18 cellular contexts compared by ENCODE assay signal in the genomic region with DNA sequence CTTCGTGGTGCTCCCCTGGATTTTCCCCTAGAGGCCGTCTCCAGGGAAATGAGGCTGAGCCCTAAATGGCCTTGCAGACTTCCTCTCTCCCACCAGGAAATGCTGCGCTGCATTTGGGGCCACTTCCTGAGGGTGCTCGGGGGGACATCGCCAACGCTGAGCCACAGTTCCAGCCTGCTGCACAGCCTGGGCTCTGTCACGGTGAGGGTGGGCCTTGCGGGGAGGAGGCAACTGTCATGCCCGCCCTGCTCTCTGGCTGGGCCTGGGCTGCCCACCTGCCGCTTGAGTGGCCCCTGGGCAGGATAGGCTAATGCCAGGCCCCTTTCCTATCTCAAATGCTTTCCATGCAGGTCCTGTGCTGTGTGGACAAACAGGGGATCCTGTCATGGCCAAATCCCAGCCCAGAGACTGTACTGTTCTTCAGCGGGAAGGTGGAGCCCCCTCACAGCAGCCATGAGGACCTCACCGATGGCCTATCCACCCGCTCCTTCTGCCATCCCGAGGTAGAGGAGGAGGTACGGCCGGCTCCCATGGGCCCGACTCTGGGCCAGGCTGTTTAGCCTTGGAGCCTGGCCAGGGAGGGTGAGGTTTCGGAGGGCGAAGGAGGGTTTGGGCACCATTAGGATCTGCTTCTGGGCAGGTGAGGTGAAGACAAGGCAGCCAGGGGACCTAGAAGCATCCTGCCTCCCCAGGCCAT. TPM values are rescaled to one million over a fixed set of nuclear protein-coding genes. Genes with fewer than 3 reads are reported as not detected.
DNase-seq lines count a peak whose midpoint lies in the region; ATAC-seq, FAIRE-seq and TF ChIP-seq lines count a peak whose summit lies in the region.
"Had no signal": no experiment of that assay in that cellular context is flagged by ENCODE, and none has a peak within 500 bp of the region (broad histone marks: within the 10 kb centered on the region; RNA-seq: fewer than 3 reads in every experiment).

No MANE protein-coding gene starts in this region.

- H3K9me3 ChIP-seq in BLaER1 (no peaks in the 10 kb centered on the region), Loucy (ENCODE audit: insufficient read depth, low read depth, low read length) (no peaks in the 10 kb centered on the region), HepG2 (ENCODE audit: low read length) (no peaks in the 10 kb centered on the region), gastrocnemius medialis (no peaks in the 10 kb centered on the region)
- H3K9me3 ChIP-seq: HAP-1 had no signal

- FAIRE-seq in HepG2 (lab: Jason Lieb, UNC), result no peak
- FAIRE-seq: GM12892, GM19239 had no signal

- no peak for DNase-seq in HepG2 (ENCODE audit: low spot score)
- no peak for DNase-seq in gastrocnemius medialis
- no peak for DNase-seq in HT-29 (ENCODE audit: low spot score)
- DNase-seq in ecto neural progenitor cell (ENCODE audit: low spot score), result no peak
- no peak for DNase-seq in NCI-H1092 treated with DMSO at 0.1 percent for 48 hours (lab: John Stamatoyannopoulos, UW)
- DNase-seq: CD8-positive, alpha-beta T cell; DND-41; GDM1; NCI-H1694; NCI-H345; PC-9; SIG-M5 had no signal

- H3K9me2 ChIP-seq in Loucy (replicated peaks; ENCODE audit: low read depth, low read length), result no peaks in the 10 kb centered on the region

- H4K20me1 ChIP-seq in BLaER1 (no peaks in the 10 kb centered on the region), Loucy (ENCODE audit: insufficient read depth, low read length, poor library complexity, severe bottlenecking) (no peaks in the 10 kb centered on the region), HepG2 (ENCODE audit: insufficient read depth, low read length) (peaks cover 3% of the 10 kb centered on the region; the same call in 1 of the 2 replicates)

- H3K36me3 ChIP-seq in BLaER1, result peaks cover 49% of the 10 kb centered on the region
- peaks cover 42% of the 10 kb centered on the region; the same call in 1 of the 2 replicates for H3K36me3 ChIP-seq in Loucy (ENCODE audit: insufficient read depth, low read length)
- peaks cover 45 to 65% of the 10 kb centered on the region in 2 experiments for H3K36me3 ChIP-seq in HepG2 (replicated peaks in 1 of 2; ENCODE audit: control insufficient read depth in 1 of 2, insufficient read depth in 2 of 2, low read length in 2 of 2)
- peaks cover 0 to 51% of the 10 kb centered on the region in 2 donors for H3K36me3 ChIP-seq in gastrocnemius medialis

- H3K4me1 ChIP-seq in BLaER1 (peaks cover 94% of the 10 kb centered on the region), Loucy (ENCODE audit: insufficient read depth, low read length, poor library complexity, severe bottlenecking) (peaks cover 13% of the 10 kb centered on the region), HepG2 (ENCODE audit: insufficient read depth, low read length) (no peaks in the 10 kb centered on the region), gastrocnemius medialis (peaks cover 48 to 52% of the 10 kb centered on the region in 2 donors)
- H3K4me1 ChIP-seq: HAP-1 had no signal

- TF ChIP-seq POLR2A in HepG2 (IDR thresholded peaks at IDR 0.05; ENCODE audit: insufficient read depth in 1 of 2, low read depth in 2 of 2, low read length in 2 of 2), result no peak
- TF ChIP-seq POLR2A in gastrocnemius medialis (IDR thresholded peaks at IDR 0.05), result no peak

- BruUV-seq in HepG2 (replicated peaks; lab: Mats Ljungman, UMichigan), result no TSS peak

- TF ChIP-seq RAD21 in HepG2 (CRISPR knock-in tag; IDR thresholded peaks at IDR 0.05), result no peak

- WGBS in HepG2 (ENCODE audit: low lambda C conversion rate), result 97% methylated on average over 8 of the region's 19 CpGs

- peak overlapping the region; percentile 54 for H3K4me3 ChIP-seq in BLaER1
- no peak overlapping the region for H3K4me3 ChIP-seq in Loucy (ENCODE audit: low read length, poor library complexity, severe bottlenecking)
- no peak overlapping the region for H3K4me3 ChIP-seq in HepG2 (replicated peaks in 1 of 3; ENCODE audit: insufficient read depth in 1 of 3, low read depth in 2 of 3, low read length in 3 of 3)
- no peak overlapping the region for H3K4me3 ChIP-seq in gastrocnemius medialis
- H3K4me3 ChIP-seq: HAP-1, PC-9 had no signal

- H3K9ac ChIP-seq in BLaER1 (peak overlapping the region; percentile 80), Loucy (ENCODE audit: low read depth, low read length, poor library complexity, severe bottlenecking) (peak overlapping the region; percentile 19), HepG2 (ENCODE audit: insufficient read depth, low read depth, low read length) (no peak overlapping the region)

- no peak for TF ChIP-seq CTCF in Loucy (conservative IDR thresholded peaks at IDR 0.05; ENCODE audit: low read length)
- TF ChIP-seq CTCF in HepG2 (CRISPR knock-in tag; IDR thresholded peaks at IDR 0.05), result no peak
- no peak for TF ChIP-seq CTCF in gastrocnemius medialis (IDR thresholded peaks at IDR 0.05 in 4 of 5, conservative IDR thresholded peaks at IDR 0.05 in 1 of 5)

- H3K27me3 ChIP-seq in BLaER1, result no peaks in the 10 kb centered on the region
- no peaks in the 10 kb centered on the region for H3K27me3 ChIP-seq in Loucy (ENCODE audit: insufficient read depth, low read length, poor library complexity, severe bottlenecking)
- no peaks in the 10 kb centered on the region for H3K27me3 ChIP-seq in HepG2 (ENCODE audit: control insufficient read depth in 1 of 2, insufficient read depth in 2 of 2, low read length in 2 of 2)
- H3K27me3 ChIP-seq in gastrocnemius medialis, result no peaks in the 10 kb centered on the region

- peak overlapping the region; percentile 96 for H3K4me2 ChIP-seq in BLaER1
- H3K4me2 ChIP-seq in Loucy (ENCODE audit: low read depth, low read length, poor library complexity, severe bottlenecking), result no peak overlapping the region
- H3K4me2 ChIP-seq in HepG2 (ENCODE audit: low read depth, low read length), result no peak overlapping the region
- H3K4me2 ChIP-seq: PC-9 had no signal

- no peak for ATAC-seq in HepG2
- no peak for ATAC-seq in gastrocnemius medialis
- no peak for ATAC-seq in HG02642 (IDR thresholded peaks at IDR 0.05; ENCODE audit: poor library complexity, unreplicated experiment)
- ATAC-seq: CD8-positive, alpha-beta T cell had no signal

- H3F3A ChIP-seq in Loucy (ENCODE audit: low read depth), result no peaks in the 10 kb centered on the region

- H2AFZ ChIP-seq in Loucy (ENCODE audit: low read length) (no peak overlapping the region), HepG2 (ENCODE audit: low read length) (no peak overlapping the region)
- H2AFZ ChIP-seq: PC-9 had no signal

- H3K27ac ChIP-seq in BLaER1 (peak overlapping the region; percentile 96), HepG2 (ENCODE audit: extremely low read length, insufficient read depth, low read length) (no peak overlapping the region), gastrocnemius medialis (peak overlapping the region; percentile 58 to 76 (median 72))
- H3K27ac ChIP-seq: PC-9 had no signal

- TF ChIP-seq EP300 in HepG2 (IDR thresholded peaks at IDR 0.05; ENCODE audit: low read depth in 2 of 2, low read length in 2 of 2) (no peak), HepG2 (CRISPR knock-in tag; IDR thresholded peaks at IDR 0.05; ENCODE audit: borderline replicate concordance) (no peak)

- H3K79me2 ChIP-seq in Loucy (ENCODE audit: insufficient read depth, low read length) (no peaks in the 10 kb centered on the region), HepG2 (ENCODE audit: insufficient read depth, low read length) (no peaks in the 10 kb centered on the region)

- CTCF ChIA-PET in HepG2 (lab: Yijun Ruan, JAX; ENCODE audit: low intra/inter-chr PET ratio, low total read pairs), result no interaction called here

- intact Hi-C loops in HepG2 (cut with micrococcal nuclease; ENCODE audit: unreplicated experiment), result no loop called here
- intact Hi-C loops in gastrocnemius medialis (cut with DNase I; ENCODE audit: low total_unique reads), result no loop called here

- in situ Hi-C loops in HepG2 (cut with HindIII; ENCODE audit: extremely low pct_ligation_motif_present, low pct_unique_long_range_greater_than_20kb) (no loop called here), gastrocnemius medialis (cut with MboI; ENCODE audit: low sequenced_read_pairs in 4 of 4) (loop anchor here in 1 of 4 donors (10.0 kb wide), 1 partner anchor 56 kb away; no protein-coding TSS in a partner anchor)

- POLR2A ChIA-PET in HepG2 (lab: Yijun Ruan, JAX), result no interaction called here

RNA-seq across cellular contexts. Expression of gene CASKIN2, which starts 24.2 kb away (rescaled TPM):
- total RNA-seq in HepG2 (2016; rRNA removed; fragmentation: Illumina TruSeq; extraction: Trizol) (5.2 and 10.6 TPM in 2 replicates), gastrocnemius medialis (10 to 100 TPM; 11.3 to 24.1 (median 16.8) TPM)
- total RNA-seq in HepG2 (2016; cell fraction: cytosol; rRNA removed; fragmentation: Illumina TruSeq; extraction: Trizol; ENCODE audit: low read depth), result 1.5 and 1.8 TPM in 2 replicates
- 4.9 and 7.5 TPM in 2 replicates for total RNA-seq in HepG2 (2016; cell fraction: insoluble cytoplasmic fraction; rRNA removed; fragmentation: Illumina TruSeq; extraction: Trizol)
- 3.4 and 4.1 TPM in 2 replicates for total RNA-seq in HepG2 (2016; cell fraction: membrane; rRNA removed; fragmentation: Illumina TruSeq; extraction: Trizol)
- 6.8 and 8.0 TPM in 2 replicates for total RNA-seq in HepG2 (2016; cell fraction: nucleus; rRNA removed; fragmentation: Illumina TruSeq; extraction: Trizol)
- 6.8 and 7.8 TPM in 2 replicates for polyA plus RNA-seq in HepG2 (2011; rRNA removed)
- 1.9 and 2.2 TPM in 2 replicates for polyA plus RNA-seq in HepG2 (2011; cell fraction: cytosol; rRNA removed)
- 23.6 and 26.5 TPM in 2 replicates for polyA plus RNA-seq in HepG2 (2011; cell fraction: nucleus; rRNA removed)
- 6.2 and 9.6 TPM in 2 replicates for polyA plus RNA-seq in HepG2 (2012)
- polyA plus RNA-seq in HepG2 (2016; cell fraction: cytosol; fragmentation: Illumina TruSeq; extraction: Trizol; ENCODE audit: low read depth), result 0.61 and 0.68 TPM in 2 replicates
- 4.4 and 7.0 TPM in 2 replicates for polyA plus RNA-seq in HepG2 (2016; cell fraction: insoluble cytoplasmic fraction; fragmentation: Illumina TruSeq; extraction: Trizol; ENCODE audit: low read depth)
- polyA plus RNA-seq in HepG2 (2016; cell fraction: membrane; fragmentation: Illumina TruSeq; extraction: Trizol; ENCODE audit: low read depth), result 1.6 and 1.8 TPM in 2 replicates
- polyA plus RNA-seq in HepG2 (2016; cell fraction: nucleus; fragmentation: Illumina TruSeq; extraction: Trizol; ENCODE audit: insufficient read depth, low read depth), result 16.3 and 16.6 TPM in 2 replicates
- polyA minus RNA-seq in HepG2 (2011; rRNA and poly(A)+ RNA removed; ENCODE audit: low replicate concordance), result 11.8 and 14.9 TPM in 2 replicates
- 4.9 and 5.0 TPM in 2 replicates for polyA minus RNA-seq in HepG2 (2011; cell fraction: cytosol; rRNA and poly(A)+ RNA removed)
- polyA minus RNA-seq in HepG2 (2011; cell fraction: nucleus; rRNA and poly(A)+ RNA removed), result 17.0 and 20.4 TPM in 2 replicates
- 12.3 and 13.6 TPM in 2 replicates for total RNA-seq in HT-29 (2014; rRNA removed; shearing (Covaris generic))

RNA-seq across cellular contexts. Expression of gene TSEN54, which starts 25.2 kb away (rescaled TPM):
- total RNA-seq in HepG2 (2016; rRNA removed; fragmentation: Illumina TruSeq; extraction: Trizol) (43.6 and 62.9 TPM in 2 replicates), gastrocnemius medialis (10 to 100 TPM; 15.4 to 31.2 (median 17.8) TPM)
- 20.6 and 23.0 TPM in 2 replicates for total RNA-seq in HepG2 (2016; cell fraction: cytosol; rRNA removed; fragmentation: Illumina TruSeq; extraction: Trizol; ENCODE audit: low read depth)
- total RNA-seq in HepG2 (2016; cell fraction: insoluble cytoplasmic fraction; rRNA removed; fragmentation: Illumina TruSeq; extraction: Trizol), result 44.0 and 64.1 TPM in 2 replicates
- 44.5 and 45.0 TPM in 2 replicates for total RNA-seq in HepG2 (2016; cell fraction: membrane; rRNA removed; fragmentation: Illumina TruSeq; extraction: Trizol)
- total RNA-seq in HepG2 (2016; cell fraction: nucleus; rRNA removed; fragmentation: Illumina TruSeq; extraction: Trizol), result 39.9 and 48.4 TPM in 2 replicates
- polyA plus RNA-seq in HepG2 (2011; rRNA removed), result 63.3 and 64.4 TPM in 2 replicates
- 36.2 and 47.1 TPM in 2 replicates for polyA plus RNA-seq in HepG2 (2011; cell fraction: cytosol; rRNA removed)
- 87.7 and 89.1 TPM in 2 replicates for polyA plus RNA-seq in HepG2 (2011; cell fraction: nucleus; rRNA removed)
- 22.1 and 34.4 TPM in 2 replicates for polyA plus RNA-seq in HepG2 (2012)
- polyA plus RNA-seq in HepG2 (2016; cell fraction: cytosol; fragmentation: Illumina TruSeq; extraction: Trizol; ENCODE audit: low read depth), result 20.4 and 20.5 TPM in 2 replicates
- polyA plus RNA-seq in HepG2 (2016; cell fraction: insoluble cytoplasmic fraction; fragmentation: Illumina TruSeq; extraction: Trizol; ENCODE audit: low read depth), result 37.7 and 50.5 TPM in 2 replicates
- polyA plus RNA-seq in HepG2 (2016; cell fraction: membrane; fragmentation: Illumina TruSeq; extraction: Trizol; ENCODE audit: low read depth), result 30.9 and 35.9 TPM in 2 replicates
- polyA plus RNA-seq in HepG2 (2016; cell fraction: nucleus; fragmentation: Illumina TruSeq; extraction: Trizol; ENCODE audit: insufficient read depth, low read depth), result 108 and 110 TPM in 2 replicates
- polyA minus RNA-seq in HepG2 (2011; rRNA and poly(A)+ RNA removed; ENCODE audit: low replicate concordance), result 56.0 and 95.0 TPM in 2 replicates
- 11.3 and 14.0 TPM in 2 replicates for polyA minus RNA-seq in HepG2 (2011; cell fraction: cytosol; rRNA and poly(A)+ RNA removed)
- polyA minus RNA-seq in HepG2 (2011; cell fraction: nucleus; rRNA and poly(A)+ RNA removed), result 13.9 and 15.5 TPM in 2 replicates
- total RNA-seq in HT-29 (2014; rRNA removed; shearing (Covaris generic)), result 108 and 134 TPM in 2 replicates

RNA-seq across cellular contexts. Expression of gene LLGL2, which starts 34.4 kb away (rescaled TPM):
- total RNA-seq in HepG2 (2016; rRNA removed; fragmentation: Illumina TruSeq; extraction: Trizol) (53.9 and 86.7 TPM in 2 replicates), gastrocnemius medialis (1 to 10 TPM in 3 of 4 donors, under 1 TPM in 1; 0.78 to 7.1 (median 1.4) TPM)
- total RNA-seq in HepG2 (2016; cell fraction: cytosol; rRNA removed; fragmentation: Illumina TruSeq; extraction: Trizol; ENCODE audit: low read depth), result 27.2 and 32.8 TPM in 2 replicates
- total RNA-seq in HepG2 (2016; cell fraction: insoluble cytoplasmic fraction; rRNA removed; fragmentation: Illumina TruSeq; extraction: Trizol), result 51.9 and 87.2 TPM in 2 replicates
- total RNA-seq in HepG2 (2016; cell fraction: membrane; rRNA removed; fragmentation: Illumina TruSeq; extraction: Trizol), result 45.8 and 50.7 TPM in 2 replicates
- total RNA-seq in HepG2 (2016; cell fraction: nucleus; rRNA removed; fragmentation: Illumina TruSeq; extraction: Trizol), result 72.1 and 85.8 TPM in 2 replicates
- polyA plus RNA-seq in HepG2 (2011; rRNA removed), result 83.0 and 109 TPM in 2 replicates
- polyA plus RNA-seq in HepG2 (2011; cell fraction: cytosol; rRNA removed), result 40.2 and 67.1 TPM in 2 replicates
- 384 and 448 TPM in 2 replicates for polyA plus RNA-seq in HepG2 (2011; cell fraction: nucleus; rRNA removed)
- polyA plus RNA-seq in HepG2 (2012), result 33.3 and 59.5 TPM in 2 replicates
- polyA plus RNA-seq in HepG2 (2016; cell fraction: cytosol; fragmentation: Illumina TruSeq; extraction: Trizol; ENCODE audit: low read depth), result 23.2 and 28.1 TPM in 2 replicates
- polyA plus RNA-seq in HepG2 (2016; cell fraction: insoluble cytoplasmic fraction; fragmentation: Illumina TruSeq; extraction: Trizol; ENCODE audit: low read depth), result 41.6 and 52.9 TPM in 2 replicates
- 32.5 and 33.0 TPM in 2 replicates for polyA plus RNA-seq in HepG2 (2016; cell fraction: membrane; fragmentation: Illumina TruSeq; extraction: Trizol; ENCODE audit: low read depth)
- polyA plus RNA-seq in HepG2 (2016; cell fraction: nucleus; fragmentation: Illumina TruSeq; extraction: Trizol; ENCODE audit: insufficient read depth, low read depth), result 204 and 230 TPM in 2 replicates
- 30.9 and 126 TPM in 2 replicates for polyA minus RNA-seq in HepG2 (2011; rRNA and poly(A)+ RNA removed; ENCODE audit: low replicate concordance)
- polyA minus RNA-seq in HepG2 (2011; cell fraction: cytosol; rRNA and poly(A)+ RNA removed), result 30.6 and 31.7 TPM in 2 replicates
- 79.4 and 86.0 TPM in 2 replicates for polyA minus RNA-seq in HepG2 (2011; cell fraction: nucleus; rRNA and poly(A)+ RNA removed)
- 162 and 184 TPM in 2 replicates for total RNA-seq in HT-29 (2014; rRNA removed; shearing (Covaris generic))

RNA-seq across cellular contexts. Expression of gene TMEM94, which starts 34.7 kb away (rescaled TPM):
- 20.8 and 32.6 TPM in 2 replicates for total RNA-seq in HepG2 (2016; rRNA removed; fragmentation: Illumina TruSeq; extraction: Trizol)
- total RNA-seq in HepG2 (2016; cell fraction: cytosol; rRNA removed; fragmentation: Illumina TruSeq; extraction: Trizol; ENCODE audit: low read depth), result 26.4 and 26.9 TPM in 2 replicates
- total RNA-seq in HepG2 (2016; cell fraction: insoluble cytoplasmic fraction; rRNA removed; fragmentation: Illumina TruSeq; extraction: Trizol), result 17.2 and 32.1 TPM in 2 replicates
- 23.6 and 28.5 TPM in 2 replicates for total RNA-seq in HepG2 (2016; cell fraction: membrane; rRNA removed; fragmentation: Illumina TruSeq; extraction: Trizol)
- 32.2 and 37.2 TPM in 2 replicates for total RNA-seq in HepG2 (2016; cell fraction: nucleus; rRNA removed; fragmentation: Illumina TruSeq; extraction: Trizol)
- 134 and 150 TPM in 2 replicates for polyA plus RNA-seq in HepG2 (2011; rRNA removed)
- 37.1 and 46.4 TPM in 2 replicates for polyA plus RNA-seq in HepG2 (2011; cell fraction: cytosol; rRNA removed)
- polyA plus RNA-seq in HepG2 (2011; cell fraction: nucleus; rRNA removed), result 1,312 and 1,888 TPM in 2 replicates
- polyA plus RNA-seq in HepG2 (2012), result 125 and 137 TPM in 2 replicates
- 5.0 and 5.4 TPM in 2 replicates for polyA plus RNA-seq in HepG2 (2016; cell fraction: cytosol; fragmentation: Illumina TruSeq; extraction: Trizol; ENCODE audit: low read depth)
- 15.7 and 19.0 TPM in 2 replicates for polyA plus RNA-seq in HepG2 (2016; cell fraction: insoluble cytoplasmic fraction; fragmentation: Illumina TruSeq; extraction: Trizol; ENCODE audit: low read depth)
- polyA plus RNA-seq in HepG2 (2016; cell fraction: membrane; fragmentation: Illumina TruSeq; extraction: Trizol; ENCODE audit: low read depth), result 16.7 and 22.4 TPM in 2 replicates
- 121 and 131 TPM in 2 replicates for polyA plus RNA-seq in HepG2 (2016; cell fraction: nucleus; fragmentation: Illumina TruSeq; extraction: Trizol; ENCODE audit: insufficient read depth, low read depth)
- polyA minus RNA-seq in HepG2 (2011; rRNA and poly(A)+ RNA removed; ENCODE audit: low replicate concordance), result 36.2 and 133 TPM in 2 replicates
- 52.6 and 54.1 TPM in 2 replicates for polyA minus RNA-seq in HepG2 (2011; cell fraction: cytosol; rRNA and poly(A)+ RNA removed)
- polyA minus RNA-seq in HepG2 (2011; cell fraction: nucleus; rRNA and poly(A)+ RNA removed), result 148 and 161 TPM in 2 replicates
- total RNA-seq in gastrocnemius medialis, result 10 to 100 TPM; 56.5 to 85.5 (median 60.0) TPM
- 34.9 and 50.5 TPM in 2 replicates for total RNA-seq in HT-29 (2014; rRNA removed; shearing (Covaris generic))
